ENCODE assay signal across 2 cellular contexts in the genomic region with DNA sequence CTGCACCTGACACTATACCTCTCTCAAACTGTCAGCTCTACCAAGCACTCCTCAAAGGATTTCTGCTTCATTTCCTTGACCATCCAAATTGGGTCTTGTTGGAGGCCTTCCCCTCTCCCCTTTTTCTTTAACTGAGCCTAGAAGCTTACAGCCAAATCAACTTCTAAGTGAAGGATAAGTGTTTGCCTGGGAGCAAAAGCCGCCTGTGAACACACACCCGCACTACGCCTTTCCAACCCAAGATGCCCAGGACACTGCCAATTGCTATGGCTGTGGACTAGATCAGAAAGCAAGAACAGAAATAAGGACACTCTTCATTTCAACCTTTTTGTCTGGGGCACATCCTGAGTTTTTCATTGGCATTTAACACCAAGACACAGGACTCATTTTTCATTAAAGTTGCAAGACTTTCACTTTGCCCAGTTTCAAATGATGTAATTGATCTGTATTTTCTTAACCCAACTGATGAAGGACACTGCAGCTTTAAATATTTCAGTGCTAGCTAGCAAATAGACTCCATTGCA.
A peak's percentile ranks its signal among the peaks of the same experiment; 100 is the strongest.
TF ChIP-seq lines count a peak whose summit lies in the region.

No MANE protein-coding gene starts in this region.

TF ChIP-seq in HCT116, 20 proteins besides CTCF, POLR2A, EP300 and RAD21:
- TF ChIP-seq, protein P1, sequence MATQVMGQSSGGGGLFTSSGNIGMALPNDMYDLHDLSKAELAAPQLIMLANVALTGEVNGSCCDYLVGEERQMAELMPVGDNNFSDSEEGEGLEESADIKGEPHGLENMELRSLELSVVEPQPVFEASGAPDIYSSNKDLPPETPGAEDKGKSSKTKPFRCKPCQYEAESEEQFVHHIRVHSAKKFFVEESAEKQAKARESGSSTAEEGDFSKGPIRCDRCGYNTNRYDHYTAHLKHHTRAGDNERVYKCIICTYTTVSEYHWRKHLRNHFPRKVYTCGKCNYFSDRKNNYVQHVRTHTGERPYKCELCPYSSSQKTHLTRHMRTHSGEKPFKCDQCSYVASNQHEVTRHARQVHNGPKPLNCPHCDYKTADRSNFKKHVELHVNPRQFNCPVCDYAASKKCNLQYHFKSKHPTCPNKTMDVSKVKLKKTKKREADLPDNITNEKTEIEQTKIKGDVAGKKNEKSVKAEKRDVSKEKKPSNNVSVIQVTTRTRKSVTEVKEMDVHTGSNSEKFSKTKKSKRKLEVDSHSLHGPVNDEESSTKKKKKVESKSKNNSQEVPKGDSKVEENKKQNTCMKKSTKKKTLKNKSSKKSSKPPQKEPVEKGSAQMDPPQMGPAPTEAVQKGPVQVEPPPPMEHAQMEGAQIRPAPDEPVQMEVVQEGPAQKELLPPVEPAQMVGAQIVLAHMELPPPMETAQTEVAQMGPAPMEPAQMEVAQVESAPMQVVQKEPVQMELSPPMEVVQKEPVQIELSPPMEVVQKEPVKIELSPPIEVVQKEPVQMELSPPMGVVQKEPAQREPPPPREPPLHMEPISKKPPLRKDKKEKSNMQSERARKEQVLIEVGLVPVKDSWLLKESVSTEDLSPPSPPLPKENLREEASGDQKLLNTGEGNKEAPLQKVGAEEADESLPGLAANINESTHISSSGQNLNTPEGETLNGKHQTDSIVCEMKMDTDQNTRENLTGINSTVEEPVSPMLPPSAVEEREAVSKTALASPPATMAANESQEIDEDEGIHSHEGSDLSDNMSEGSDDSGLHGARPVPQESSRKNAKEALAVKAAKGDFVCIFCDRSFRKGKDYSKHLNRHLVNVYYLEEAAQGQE (IDR thresholded peaks at IDR 0.05; ENCODE audit: low read depth), result no peak
- TF ChIP-seq YY1 (IDR thresholded peaks at IDR 0.05; ENCODE audit: extremely low read depth, insufficient replicate concordance, low read depth, low read length) (no peak), ZNF274 (IDR thresholded peaks at IDR 0.05; ENCODE audit: low read depth, low read length) (no peak), TCF7L2 (IDR thresholded peaks at IDR 0.05; ENCODE audit: borderline replicate concordance, extremely low read depth, insufficient read depth, insufficient read length) (no peak), JUND (IDR thresholded peaks at IDR 0.05) (no peak)
- TF ChIP-seq, protein P2, sequence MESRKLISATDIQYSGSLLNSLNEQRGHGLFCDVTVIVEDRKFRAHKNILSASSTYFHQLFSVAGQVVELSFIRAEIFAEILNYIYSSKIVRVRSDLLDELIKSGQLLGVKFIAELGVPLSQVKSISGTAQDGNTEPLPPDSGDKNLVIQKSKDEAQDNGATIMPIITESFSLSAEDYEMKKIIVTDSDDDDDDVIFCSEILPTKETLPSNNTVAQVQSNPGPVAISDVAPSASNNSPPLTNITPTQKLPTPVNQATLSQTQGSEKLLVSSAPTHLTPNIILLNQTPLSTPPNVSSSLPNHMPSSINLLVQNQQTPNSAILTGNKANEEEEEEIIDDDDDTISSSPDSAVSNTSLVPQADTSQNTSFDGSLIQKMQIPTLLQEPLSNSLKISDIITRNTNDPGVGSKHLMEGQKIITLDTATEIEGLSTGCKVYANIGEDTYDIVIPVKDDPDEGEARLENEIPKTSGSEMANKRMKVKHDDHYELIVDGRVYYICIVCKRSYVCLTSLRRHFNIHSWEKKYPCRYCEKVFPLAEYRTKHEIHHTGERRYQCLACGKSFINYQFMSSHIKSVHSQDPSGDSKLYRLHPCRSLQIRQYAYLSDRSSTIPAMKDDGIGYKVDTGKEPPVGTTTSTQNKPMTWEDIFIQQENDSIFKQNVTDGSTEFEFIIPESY (IDR thresholded peaks at IDR 0.05; ENCODE audit: extremely low read depth, insufficient replicate concordance, low read length), result no peak

TF ChIP-seq in HepG2, 621 proteins besides CTCF, POLR2A, EP300 and RAD21:
- TF ChIP-seq KAT8 (CRISPR knock-in tag; IDR thresholded peaks at IDR 0.05), result 0 out of 2 replicates have a peak, but pooled peaks have one; percentile 7
- TF ChIP-seq, protein P3, sequence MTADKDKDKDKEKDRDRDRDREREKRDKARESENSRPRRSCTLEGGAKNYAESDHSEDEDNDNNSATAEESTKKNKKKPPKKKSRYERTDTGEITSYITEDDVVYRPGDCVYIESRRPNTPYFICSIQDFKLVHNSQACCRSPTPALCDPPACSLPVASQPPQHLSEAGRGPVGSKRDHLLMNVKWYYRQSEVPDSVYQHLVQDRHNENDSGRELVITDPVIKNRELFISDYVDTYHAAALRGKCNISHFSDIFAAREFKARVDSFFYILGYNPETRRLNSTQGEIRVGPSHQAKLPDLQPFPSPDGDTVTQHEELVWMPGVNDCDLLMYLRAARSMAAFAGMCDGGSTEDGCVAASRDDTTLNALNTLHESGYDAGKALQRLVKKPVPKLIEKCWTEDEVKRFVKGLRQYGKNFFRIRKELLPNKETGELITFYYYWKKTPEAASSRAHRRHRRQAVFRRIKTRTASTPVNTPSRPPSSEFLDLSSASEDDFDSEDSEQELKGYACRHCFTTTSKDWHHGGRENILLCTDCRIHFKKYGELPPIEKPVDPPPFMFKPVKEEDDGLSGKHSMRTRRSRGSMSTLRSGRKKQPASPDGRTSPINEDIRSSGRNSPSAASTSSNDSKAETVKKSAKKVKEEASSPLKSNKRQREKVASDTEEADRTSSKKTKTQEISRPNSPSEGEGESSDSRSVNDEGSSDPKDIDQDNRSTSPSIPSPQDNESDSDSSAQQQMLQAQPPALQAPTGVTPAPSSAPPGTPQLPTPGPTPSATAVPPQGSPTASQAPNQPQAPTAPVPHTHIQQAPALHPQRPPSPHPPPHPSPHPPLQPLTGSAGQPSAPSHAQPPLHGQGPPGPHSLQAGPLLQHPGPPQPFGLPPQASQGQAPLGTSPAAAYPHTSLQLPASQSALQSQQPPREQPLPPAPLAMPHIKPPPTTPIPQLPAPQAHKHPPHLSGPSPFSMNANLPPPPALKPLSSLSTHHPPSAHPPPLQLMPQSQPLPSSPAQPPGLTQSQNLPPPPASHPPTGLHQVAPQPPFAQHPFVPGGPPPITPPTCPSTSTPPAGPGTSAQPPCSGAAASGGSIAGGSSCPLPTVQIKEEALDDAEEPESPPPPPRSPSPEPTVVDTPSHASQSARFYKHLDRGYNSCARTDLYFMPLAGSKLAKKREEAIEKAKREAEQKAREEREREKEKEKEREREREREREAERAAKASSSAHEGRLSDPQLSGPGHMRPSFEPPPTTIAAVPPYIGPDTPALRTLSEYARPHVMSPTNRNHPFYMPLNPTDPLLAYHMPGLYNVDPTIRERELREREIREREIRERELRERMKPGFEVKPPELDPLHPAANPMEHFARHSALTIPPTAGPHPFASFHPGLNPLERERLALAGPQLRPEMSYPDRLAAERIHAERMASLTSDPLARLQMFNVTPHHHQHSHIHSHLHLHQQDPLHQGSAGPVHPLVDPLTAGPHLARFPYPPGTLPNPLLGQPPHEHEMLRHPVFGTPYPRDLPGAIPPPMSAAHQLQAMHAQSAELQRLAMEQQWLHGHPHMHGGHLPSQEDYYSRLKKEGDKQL (CRISPR knock-in tag; IDR thresholded peaks at IDR 0.05; ENCODE audit: low read depth), result no peak
- TF ChIP-seq, protein P4, sequence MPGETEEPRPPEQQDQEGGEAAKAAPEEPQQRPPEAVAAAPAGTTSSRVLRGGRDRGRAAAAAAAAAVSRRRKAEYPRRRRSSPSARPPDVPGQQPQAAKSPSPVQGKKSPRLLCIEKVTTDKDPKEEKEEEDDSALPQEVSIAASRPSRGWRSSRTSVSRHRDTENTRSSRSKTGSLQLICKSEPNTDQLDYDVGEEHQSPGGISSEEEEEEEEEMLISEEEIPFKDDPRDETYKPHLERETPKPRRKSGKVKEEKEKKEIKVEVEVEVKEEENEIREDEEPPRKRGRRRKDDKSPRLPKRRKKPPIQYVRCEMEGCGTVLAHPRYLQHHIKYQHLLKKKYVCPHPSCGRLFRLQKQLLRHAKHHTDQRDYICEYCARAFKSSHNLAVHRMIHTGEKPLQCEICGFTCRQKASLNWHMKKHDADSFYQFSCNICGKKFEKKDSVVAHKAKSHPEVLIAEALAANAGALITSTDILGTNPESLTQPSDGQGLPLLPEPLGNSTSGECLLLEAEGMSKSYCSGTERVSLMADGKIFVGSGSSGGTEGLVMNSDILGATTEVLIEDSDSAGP (CRISPR knock-in tag; IDR thresholded peaks at IDR 0.05; ENCODE audit: borderline replicate concordance), result peak; percentile 19; the same call in 1 of the 2 replicates
- TF ChIP-seq HDAC1 (CRISPR knock-in tag; IDR thresholded peaks at IDR 0.05), result 0 out of 2 replicates have a peak, but pooled peaks have one; percentile 7
- TF ChIP-seq YEATS2 (CRISPR knock-in tag; IDR thresholded peaks at IDR 0.05; ENCODE audit: borderline replicate concordance), result no peak
- TF ChIP-seq, protein P2 (CRISPR knock-in tag; IDR thresholded peaks at IDR 0.05), result peak; percentile 29; the same call in 1 of the 2 replicates
- 0 out of 2 replicates have a peak, but pooled peaks have one; percentile 4 for TF ChIP-seq ERF (CRISPR knock-in tag; IDR thresholded peaks at IDR 0.05)
